37 cellular contexts compared by ENCODE assay signal in genomic region chr20:35918021-35918420, GRCh38.
"Had no signal": no experiment of that assay in that cellular context is flagged by ENCODE, and none has a peak within 500 bp of the region (broad histone marks: within the 10 kb centered on the region; RNA-seq: fewer than 3 reads in every experiment).

No MANE protein-coding gene starts in this region.

- H3K4me1 ChIP-seq: Peyer's patch, SJSA1 had no signal

- H3K9me3 ChIP-seq: Peyer's patch, SJSA1, SK-N-SH had no signal

- H3K4me1 Mint-ChIP-seq: activated naive CD4-positive, alpha-beta T cell treated with anti-CD3 and anti-CD28 coated beads, Interleukin-2, amount 10 ng/mL, durations not matched to agents 7 days and 5 days; T-cell had no signal

- H3K27ac Mint-ChIP-seq: activated CD4-positive, alpha-beta memory T cell treated with anti-CD3 and anti-CD28 coated beads, Interleukin-2, amount 10 ng/mL, durations not matched to agents 7 days and 5 days; activated CD8-positive, alpha-beta memory T cell treated with anti-CD3 and anti-CD28 coated beads, Interleukin-2, amount 10 ng/mL, durations not matched to agents 7 days and 5 days; activated naive CD4-positive, alpha-beta T cell treated with anti-CD3 and anti-CD28 coated beads, Interleukin-2, amount 10 ng/mL, durations not matched to agents 7 days and 5 days; activated naive CD8-positive, alpha-beta T cell treated with anti-CD3 and anti-CD28 coated beads for 36 hours; activated T-helper 1 cell treated with anti-CD3 and anti-CD28 coated beads, Interleukin-12 subunit alpha, Interleukin-12 subunit beta, Interleukin-2, Interleukin-4 antibody, amounts not matched to agents 30 ng/mL and 10 ng/mL and 1 ng/mL, durations not matched to agents 14 hours and 24 hours and 36 hours; T-cell; T-helper 17 cell had no signal

- H3K27me3 ChIP-seq: Peyer's patch, SJSA1 had no signal

- H3K27ac ChIP-seq: Peyer's patch, SJSA1, WERI-Rb-1 had no signal

- H3K27me3 Mint-ChIP-seq: activated CD4-positive, alpha-beta memory T cell treated with anti-CD3 and anti-CD28 coated beads, Interleukin-2, amount 10 ng/mL, durations not matched to agents 7 days and 5 days; activated CD8-positive, alpha-beta memory T cell treated with anti-CD3 and anti-CD28 coated beads, Interleukin-2, amount 10 ng/mL, durations not matched to agents 7 days and 5 days; activated naive CD4-positive, alpha-beta T cell treated with anti-CD3 and anti-CD28 coated beads, Interleukin-2, amount 10 ng/mL, durations not matched to agents 7 days and 5 days; activated naive CD8-positive, alpha-beta T cell treated with anti-CD3 and anti-CD28 coated beads for 36 hours; brain; T-cell; T-helper 17 cell had no signal

- DNase-seq: activated CD4-positive, alpha-beta memory T cell treated with anti-CD3 and anti-CD28 coated beads, Interleukin-2, amount 10 ng/mL, durations not matched to agents 7 days and 5 days; activated CD4-positive, alpha-beta T cell treated with anti-CD3 and anti-CD28 coated beads for 1 hour; activated CD4-positive, alpha-beta T cell treated with anti-CD3 and anti-CD28 coated beads for 48 hours; activated CD4-positive, CD25-positive, alpha-beta regulatory T cell; activated CD8-positive, alpha-beta memory T cell treated with anti-CD3 and anti-CD28 coated beads for 24 hours; activated CD8-positive, alpha-beta memory T cell treated with anti-CD3 and anti-CD28 coated beads, Interleukin-2, amount 10 ng/mL, durations not matched to agents 7 days and 5 days; activated gamma-delta T cell treated with Interleukin-2 at 50 U/mL for 16 hours; activated naive CD4-positive, alpha-beta T cell treated with anti-CD3 and anti-CD28 coated beads, Interleukin-2, amount 10 ng/mL, durations not matched to agents 7 days and 5 days; activated naive CD8-positive, alpha-beta T cell treated with anti-CD3 and anti-CD28 coated beads for 36 hours; activated T-cell treated with anti-CD3 and anti-CD28 coated beads, Interleukin-2, amount 50 U/mL, for 4 hours; Kasumi-1; KG1; MM.1S; MV-4-11; NCI-H1092; NCI-H1417; NCI-H146; NCI-H187; NCI-H2029 treated with DMSO at 0.1 percent for 48 hours; NCI-H2107; NCI-H2171; NCI-H510A; NCI-H526; NCI-H748 treated with DMSO at 0.1 percent for 48 hours; NK-92 treated with Interleukin-12 subunit alpha and Interleukin-12 subunit beta, amount 100 ng/mL, for 24 hours; PC-3; Peyer's patch; RPMI8226; SHP77 treated with DMSO at 0.1 percent for 48 hours; SK-N-SH; T-cell; T-helper 17 cell; T-helper 9 cell; WERI-Rb-1 had no signal

- H3K4me3 Mint-ChIP-seq: activated CD4-positive, alpha-beta memory T cell treated with anti-CD3 and anti-CD28 coated beads, Interleukin-2, amount 10 ng/mL, durations not matched to agents 7 days and 5 days; activated CD8-positive, alpha-beta memory T cell treated with anti-CD3 and anti-CD28 coated beads, Interleukin-2, amount 10 ng/mL, durations not matched to agents 7 days and 5 days; activated naive CD4-positive, alpha-beta T cell treated with anti-CD3 and anti-CD28 coated beads, Interleukin-2, amount 10 ng/mL, durations not matched to agents 7 days and 5 days; activated naive CD8-positive, alpha-beta T cell treated with anti-CD3 and anti-CD28 coated beads for 36 hours; activated T-cell treated with anti-CD3 and anti-CD28 coated beads, Interleukin-2, amount 50 U/mL, for 4 hours; activated T-helper 1 cell treated with anti-CD3 and anti-CD28 coated beads, Interleukin-12 subunit alpha, Interleukin-12 subunit beta, Interleukin-2, Interleukin-4 antibody, amounts not matched to agents 30 ng/mL and 10 ng/mL and 1 ng/mL, durations not matched to agents 14 hours and 24 hours and 36 hours; brain; T-cell; T-helper 17 cell had no signal

- H3K9me3 Mint-ChIP-seq: activated CD4-positive, alpha-beta memory T cell treated with anti-CD3 and anti-CD28 coated beads, Interleukin-2, amount 10 ng/mL, durations not matched to agents 7 days and 5 days; activated naive CD4-positive, alpha-beta T cell treated with anti-CD3 and anti-CD28 coated beads, Interleukin-2, amount 10 ng/mL, durations not matched to agents 7 days and 5 days; activated naive CD8-positive, alpha-beta T cell treated with anti-CD3 and anti-CD28 coated beads for 36 hours; activated T-cell treated with anti-CD3 and anti-CD28 coated beads, Interleukin-2, amount 50 U/mL, for 4 hours; activated T-helper 1 cell treated with anti-CD3 and anti-CD28 coated beads, Interleukin-12 subunit alpha, Interleukin-12 subunit beta, Interleukin-2, Interleukin-4 antibody, amounts not matched to agents 30 ng/mL and 10 ng/mL and 1 ng/mL, durations not matched to agents 14 hours and 24 hours and 36 hours; brain; T-cell had no signal

- H3K4me3 ChIP-seq: Peyer's patch, SJSA1 had no signal

- ATAC-seq: activated CD8-positive, alpha-beta memory T cell treated with anti-CD3 and anti-CD28 coated beads, Interleukin-2, amount 10 ng/mL, durations not matched to agents 7 days and 5 days; activated T-cell treated with anti-CD3 and anti-CD28 coated beads, Interleukin-2, amount 50 U/mL, for 4 hours; PC-3; T-cell; T-helper 17 cell had no signal
